Comparison of ENCODE assay signal across 11 cellular contexts in the genomic region with DNA sequence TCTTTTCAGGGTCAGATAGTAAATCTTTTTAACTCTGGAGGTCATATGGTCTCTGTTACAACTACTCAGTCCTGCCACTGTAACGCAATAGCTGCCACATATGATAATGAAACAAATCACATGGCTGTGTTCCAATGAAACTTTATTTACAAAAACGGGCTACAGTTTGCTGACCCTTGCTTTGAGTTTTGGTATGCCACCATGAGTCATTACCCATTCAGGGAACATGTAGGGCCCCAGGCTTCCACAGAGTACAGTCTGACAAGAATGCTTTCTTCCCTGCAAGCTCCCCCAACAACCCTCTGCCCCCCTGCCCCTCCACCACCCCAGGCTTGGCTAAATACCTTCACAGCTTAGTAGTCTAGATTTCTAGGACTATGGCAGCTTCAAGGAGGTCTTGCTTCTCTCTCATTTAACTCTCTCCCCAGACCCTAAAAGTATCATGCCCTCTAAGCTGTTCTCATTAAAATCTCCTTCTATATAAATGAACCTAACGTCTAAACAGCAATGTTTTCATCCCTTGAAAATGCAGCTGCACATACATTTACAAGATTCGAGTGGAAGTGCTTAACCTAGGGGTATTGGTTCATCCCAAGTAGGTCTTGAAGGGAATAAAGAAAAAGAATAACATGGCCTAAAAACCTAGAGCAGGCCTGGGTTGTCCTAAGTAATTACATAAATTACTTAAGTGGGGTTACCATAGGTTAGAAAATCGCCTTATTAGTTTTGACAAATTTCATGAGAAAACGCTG.
A peak's percentile ranks its signal among the peaks of the same experiment; 100 is the strongest.
DNase-seq lines count a peak whose midpoint lies in the region; ATAC-seq, FAIRE-seq and TF ChIP-seq lines count a peak whose summit lies in the region.
"Had no signal": no experiment of that assay in that cellular context is flagged by ENCODE, and none has a peak within 500 bp of the region (broad histone marks: within the 10 kb centered on the region; RNA-seq: fewer than 3 reads in every experiment).

No MANE protein-coding gene starts in this region.

- no peak; the same call in 2 of the 3 replicates for ATAC-seq in HepG2
- no peak for ATAC-seq in GM18498 (IDR thresholded peaks at IDR 0.05; ENCODE audit: unreplicated experiment)
- ATAC-seq: body of pancreas, K562 had no signal

- H3K27ac ChIP-seq in HUES6 (ENCODE audit: low read depth, low read length) (peak overlapping the region; percentile 56; the same call in 1 of the 2 replicates), HepG2 (ENCODE audit: extremely low read length, insufficient read depth, low read length) (no peak overlapping the region), vagina (peak overlapping the region; percentile 86)
- H3K27ac ChIP-seq: body of pancreas had no signal

- in situ Hi-C loops in HepG2 (cut with HindIII; ENCODE audit: extremely low pct_ligation_motif_present, low pct_unique_long_range_greater_than_20kb): no loop called here

- H3K36me3 ChIP-seq in HUES6 (ENCODE audit: control insufficient read depth, insufficient read depth, low read length) (no peaks in the 10 kb centered on the region), HepG2 (replicated peaks in 1 of 2; ENCODE audit: control insufficient read depth in 1 of 2, insufficient read depth in 2 of 2, low read length in 2 of 2) (no peaks in the 10 kb centered on the region), vagina (no peaks in the 10 kb centered on the region)

- FAIRE-seq in HepG2 (lab: Jason Lieb, UNC): no peak
- FAIRE-seq: K562 had no signal

- H3K4me2 ChIP-seq in HepG2 (ENCODE audit: low read depth, low read length): no peak overlapping the region

- H3K27me3 ChIP-seq in HUES6 (ENCODE audit: control insufficient read depth, insufficient read depth, low read length): no peaks in the 10 kb centered on the region
- no peaks in the 10 kb centered on the region; a peak in 1 of 5 replicates for H3K27me3 ChIP-seq in HepG2 (ENCODE audit: control insufficient read depth in 1 of 2, insufficient read depth in 2 of 2, low read length in 2 of 2)
- no peaks in the 10 kb centered on the region for H3K27me3 ChIP-seq in vagina
- H3K27me3 ChIP-seq: body of pancreas had no signal

- TF ChIP-seq RAD21 in HepG2 (CRISPR knock-in tag; IDR thresholded peaks at IDR 0.05): no peak

- H3K9ac ChIP-seq in HUES6 (ENCODE audit: low read length): peak overlapping the region; percentile 42
- H3K9ac ChIP-seq in HepG2 (ENCODE audit: insufficient read depth, low read depth, low read length): no peak overlapping the region

- no peak for TF ChIP-seq CTCF in chondrocyte (IDR thresholded peaks at IDR 0.05)
- TF ChIP-seq CTCF in HepG2 (CRISPR knock-in tag; IDR thresholded peaks at IDR 0.05): no peak
- no peak for TF ChIP-seq CTCF in vagina (IDR thresholded peaks at IDR 0.05)

- H2AFZ ChIP-seq in HepG2 (ENCODE audit: low read length): no peak overlapping the region

- peaks cover 77% of the 10 kb centered on the region for H3K4me1 Mint-ChIP-seq in chondrocyte (ENCODE audit: low read depth)
- H3K4me1 Mint-ChIP-seq: activated CD4-positive, alpha-beta T cell treated with anti-CD3 and anti-CD28 coated beads, Interleukin-2, amount 10 ng/mL, durations not matched to agents 7 days and 5 days had no signal

- POLR2A ChIA-PET in HepG2 (lab: Yijun Ruan, JAX): no interaction called here

- peak overlapping the region; percentile 95 for H3K27ac Mint-ChIP-seq in chondrocyte (ENCODE audit: unreplicated experiment)
- H3K27ac Mint-ChIP-seq: activated CD4-positive, alpha-beta T cell treated with anti-CD3 and anti-CD28 coated beads, Interleukin-2, amount 10 ng/mL, durations not matched to agents 7 days and 5 days had no signal

- H4K20me1 ChIP-seq in HepG2 (ENCODE audit: insufficient read depth, low read length): no peaks in the 10 kb centered on the region

- CTCF ChIA-PET in HepG2 (lab: Yijun Ruan, JAX; ENCODE audit: low intra/inter-chr PET ratio, low total read pairs): no interaction called here

- DNase-seq in chondrocyte (ENCODE audit: low spot score) (no peak), HepG2 (ENCODE audit: low spot score) (peak; percentile 13), vagina (ENCODE audit: extremely low spot score in 2 of 2) (no peak), DMS153 treated with DMSO at 0.1 percent for 48 hours (lab: John Stamatoyannopoulos, UW; ENCODE audit: unreplicated experiment) (no peak), cortex of kidney (lab: John Stamatoyannopoulos, UW) (no peak)
- DNase-seq: activated CD4-positive, alpha-beta T cell treated with anti-CD3 and anti-CD28 coated beads, Interleukin-2, amount 10 ng/mL, durations not matched to agents 7 days and 5 days; body of pancreas; H9 had no signal

- H3K4me1 ChIP-seq in HUES6 (ENCODE audit: control insufficient read depth, insufficient read depth, low read length) (peaks cover 53% of the 10 kb centered on the region), HepG2 (ENCODE audit: insufficient read depth, low read length) (no peaks in the 10 kb centered on the region), vagina (peaks cover 35% of the 10 kb centered on the region)

- no TSS peak for BruUV-seq in HepG2 (replicated peaks; lab: Mats Ljungman, UMichigan)

- no peaks in the 10 kb centered on the region for H3K79me2 ChIP-seq in HepG2 (ENCODE audit: insufficient read depth, low read length)

- TF ChIP-seq POLR2A in HepG2 (IDR thresholded peaks at IDR 0.05; ENCODE audit: insufficient read depth in 1 of 2, low read depth in 2 of 2, low read length in 2 of 2) (no peak), vagina (IDR thresholded peaks at IDR 0.05) (no peak)

- no peak for TF ChIP-seq EP300 in HepG2 (IDR thresholded peaks at IDR 0.05; ENCODE audit: low read depth in 2 of 2, low read length in 2 of 2)
- no peak for TF ChIP-seq EP300 in HepG2 (CRISPR knock-in tag; IDR thresholded peaks at IDR 0.05; ENCODE audit: borderline replicate concordance)

- peaks cover 2% of the 10 kb centered on the region for H3K36me3 Mint-ChIP-seq in chondrocyte (ENCODE audit: low read depth)

- H3K4me3 ChIP-seq in HUES6 (ENCODE audit: low read depth, low read length) (no peak overlapping the region), HepG2 (replicated peaks in 1 of 3; ENCODE audit: insufficient read depth in 1 of 3, low read depth in 2 of 3, low read length in 3 of 3) (no peak overlapping the region), vagina (no peak overlapping the region)
- H3K4me3 ChIP-seq: body of pancreas, K562 had no signal

- WGBS in HepG2 (ENCODE audit: low lambda C conversion rate): 16% methylated on average over 6 of the region's 6 CpGs

- H3K9me3 ChIP-seq in HUES6 (ENCODE audit: control insufficient read depth, insufficient read depth, low read depth, low read length) (no peaks in the 10 kb centered on the region), HepG2 (ENCODE audit: low read length) (no peaks in the 10 kb centered on the region), vagina (no peaks in the 10 kb centered on the region)
- H3K9me3 ChIP-seq: body of pancreas had no signal

- peaks cover 4% of the 10 kb centered on the region for H3K9me3 Mint-ChIP-seq in chondrocyte (ENCODE audit: low read depth)
- H3K9me3 Mint-ChIP-seq: activated CD4-positive, alpha-beta T cell treated with anti-CD3 and anti-CD28 coated beads, Interleukin-2, amount 10 ng/mL, durations not matched to agents 7 days and 5 days; H9 had no signal

- no peaks in the 10 kb centered on the region for H3K27me3 Mint-ChIP-seq in chondrocyte (ENCODE audit: low read depth)

- no peak overlapping the region for H3K4me3 Mint-ChIP-seq in chondrocyte (ENCODE audit: unreplicated experiment)
- H3K4me3 Mint-ChIP-seq: activated CD4-positive, alpha-beta T cell treated with anti-CD3 and anti-CD28 coated beads, Interleukin-2, amount 10 ng/mL, durations not matched to agents 7 days and 5 days; H9 had no signal

- intact Hi-C loops in HepG2 (cut with micrococcal nuclease; ENCODE audit: unreplicated experiment) (no loop called here), vagina (cut with DNase I) (no loop called here)

TF ChIP-seq in HepG2, 621 proteins besides CTCF, POLR2A, EP300 and RAD21 (continues in another document):
- TF ChIP-seq, protein P1, sequence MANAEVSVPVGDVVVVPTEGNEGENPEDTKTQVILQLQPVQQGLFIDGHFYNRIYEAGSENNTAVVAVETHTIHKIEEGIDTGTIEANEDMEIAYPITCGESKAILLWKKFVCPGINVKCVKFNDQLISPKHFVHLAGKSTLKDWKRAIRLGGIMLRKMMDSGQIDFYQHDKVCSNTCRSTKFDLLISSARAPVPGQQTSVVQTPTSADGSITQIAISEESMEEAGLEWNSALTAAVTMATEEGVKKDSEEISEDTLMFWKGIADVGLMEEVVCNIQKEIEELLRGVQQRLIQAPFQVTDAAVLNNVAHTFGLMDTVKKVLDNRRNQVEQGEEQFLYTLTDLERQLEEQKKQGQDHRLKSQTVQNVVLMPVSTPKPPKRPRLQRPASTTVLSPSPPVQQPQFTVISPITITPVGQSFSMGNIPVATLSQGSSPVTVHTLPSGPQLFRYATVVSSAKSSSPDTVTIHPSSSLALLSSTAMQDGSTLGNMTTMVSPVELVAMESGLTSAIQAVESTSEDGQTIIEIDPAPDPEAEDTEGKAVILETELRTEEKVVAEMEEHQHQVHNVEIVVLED (CRISPR knock-in tag; IDR thresholded peaks at IDR 0.05; ENCODE audit: borderline replicate concordance): no peak
